27 cellular contexts compared by ENCODE assay signal in the genomic region with DNA sequence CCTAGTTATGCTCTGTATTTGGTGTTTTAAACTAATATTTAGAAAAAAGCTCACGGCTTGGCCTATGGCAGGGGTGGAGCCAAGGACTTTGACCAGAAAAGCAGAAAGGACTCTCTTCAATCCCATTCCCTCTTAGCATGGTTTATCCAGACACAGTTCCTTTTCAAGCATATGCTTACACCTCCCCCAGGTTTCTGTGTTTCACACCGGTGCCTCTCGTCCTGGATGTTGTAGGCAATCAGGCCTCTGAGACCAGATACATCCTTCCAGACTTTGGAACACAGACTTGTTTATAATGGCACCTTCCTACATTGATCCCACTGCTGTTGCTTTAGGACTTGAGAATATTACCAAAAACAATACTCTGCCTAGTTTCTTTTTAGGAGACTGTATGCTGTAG.
"Had no signal": no experiment of that assay in that cellular context is flagged by ENCODE, and none has a peak within 500 bp of the region (broad histone marks: within the 10 kb centered on the region; RNA-seq: fewer than 3 reads in every experiment).

No MANE protein-coding gene starts in this region.

- H3K27ac ChIP-seq: colonic mucosa, coronary artery, dorsolateral prefrontal cortex, epithelial cell of prostate, esophagus muscularis mucosa, esophagus squamous epithelium, foreskin keratinocyte, gastrocnemius medialis, gastroesophageal sphincter, heart left ventricle, heart right ventricle had no signal

- H3K4me1 Mint-ChIP-seq: endodermal cell had no signal

- H3K4me1 ChIP-seq: colonic mucosa, esophagus muscularis mucosa, esophagus squamous epithelium, foreskin keratinocyte, gastroesophageal sphincter, heart left ventricle, heart right ventricle had no signal

- H3K9me3 Mint-ChIP-seq: endodermal cell had no signal

- H3K9me3 ChIP-seq: colonic mucosa, esophagus muscularis mucosa, esophagus squamous epithelium, gastrocnemius medialis, gastroesophageal sphincter, heart left ventricle, heart right ventricle had no signal

- FAIRE-seq: colon, endometrium, endothelial cell of umbilical vein, frontal cortex had no signal

- DNase-seq: colonic mucosa; cortex of kidney; dermis blood vessel endothelial cell; effector CD4-positive, alpha-beta T cell; effector CD8-positive, alpha-beta T cell; effector memory CD4-positive, alpha-beta T cell; effector memory CD8-positive, alpha-beta T cell; endodermal cell; erythroblast; esophagus squamous epithelium; foreskin fibroblast; foreskin keratinocyte; foreskin melanocyte; gastrocnemius medialis; glutamatergic neuron; heart left ventricle; heart right ventricle had no signal

- H3K4me3 ChIP-seq: colonic mucosa, coronary artery, dorsolateral prefrontal cortex, esophagus muscularis mucosa, esophagus squamous epithelium, gastrocnemius medialis, gastroesophageal sphincter, heart left ventricle, heart right ventricle had no signal

- H3K27ac Mint-ChIP-seq: dendritic cell treated with granulocyte-macrophage colony-stimulating factor and Interleukin-4, amounts not matched to agents 40 ng/mL and 50 ng/mL, for 4 days; effector memory CD8-positive, alpha-beta T cell; endodermal cell had no signal

- H3K27me3 Mint-ChIP-seq: dendritic cell treated with granulocyte-macrophage colony-stimulating factor and Interleukin-4, amounts not matched to agents 40 ng/mL and 50 ng/mL, for 4 days; effector memory CD8-positive, alpha-beta T cell had no signal

- H3K4me3 Mint-ChIP-seq: dendritic cell treated with granulocyte-macrophage colony-stimulating factor and Interleukin-4, amounts not matched to agents 40 ng/mL and 50 ng/mL, for 4 days; effector memory CD8-positive, alpha-beta T cell; endodermal cell had no signal

- H3K36me3 ChIP-seq: colonic mucosa, esophagus muscularis mucosa, esophagus squamous epithelium, gastrocnemius medialis, gastroesophageal sphincter, heart left ventricle, heart right ventricle had no signal
